ENCODE assay signal across 18 cellular contexts in the genomic region with DNA sequence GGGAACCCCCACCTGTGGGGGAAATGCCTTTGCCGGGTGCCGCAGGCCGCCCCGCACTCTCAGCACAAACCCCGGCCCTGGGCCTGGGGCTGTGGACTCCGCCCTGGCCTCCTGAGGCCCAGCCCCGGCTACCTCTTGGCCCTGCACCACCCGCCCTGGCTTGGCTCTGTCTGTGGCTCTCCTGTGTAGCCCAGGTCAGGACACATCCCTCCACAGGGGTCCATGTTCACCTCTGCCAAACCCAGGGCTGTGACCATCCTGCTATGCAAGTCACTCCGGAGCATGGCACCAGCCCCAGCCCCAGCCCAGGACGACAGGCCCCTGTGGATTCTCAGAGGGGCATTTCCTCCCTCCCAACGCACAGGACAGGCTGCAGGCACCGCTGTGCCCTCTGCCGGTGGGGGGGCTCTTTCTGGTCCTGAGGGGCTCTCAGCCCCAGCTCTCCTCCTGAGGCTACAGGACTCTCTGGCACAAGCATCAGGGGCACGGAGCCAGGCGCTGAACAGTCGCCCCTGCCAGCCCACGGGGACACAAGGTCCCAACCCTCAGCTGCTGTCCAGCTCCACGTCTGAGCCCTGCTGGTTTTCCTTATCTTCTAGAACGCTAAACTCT. TPM values are rescaled to one million over a fixed set of nuclear protein-coding genes. Genes with fewer than 3 reads are reported as not detected.
DNase-seq lines count a peak whose midpoint lies in the region; ATAC-seq and TF ChIP-seq lines count a peak whose summit lies in the region.
"Had no signal": no experiment of that assay in that cellular context is flagged by ENCODE, and none has a peak within 500 bp of the region (broad histone marks: within the 10 kb centered on the region; RNA-seq: fewer than 3 reads in every experiment).

No MANE protein-coding gene starts in this region.

- H3K4me3 ChIP-seq in RWPE2 (ENCODE audit: severe bottlenecking) = no peak overlapping the region
- H3K4me3 ChIP-seq in testis = no peak overlapping the region
- H3K4me3 ChIP-seq: MG63 had no signal

- peak overlapping the region; percentile 53 for H3K4me3 Mint-ChIP-seq in glutamatergic neuron (ENCODE audit: unreplicated experiment)
- H3K4me3 Mint-ChIP-seq in mesothelial cell of epicardium = no peak overlapping the region
- H3K4me3 Mint-ChIP-seq: activated naive CD8-positive, alpha-beta T cell treated with anti-CD3 and anti-CD28 coated beads, Interleukin-2, amount 50 U/mL, for 24 hours; T-cell had no signal

- H3K36me3 Mint-ChIP-seq in glutamatergic neuron (ENCODE audit: unreplicated experiment) (no peaks in the 10 kb centered on the region), mesothelial cell of epicardium (no peaks in the 10 kb centered on the region)

- H3K27ac Mint-ChIP-seq in glutamatergic neuron (ENCODE audit: unreplicated experiment) (peak overlapping the region; percentile 9), mesothelial cell of epicardium (peak overlapping the region; percentile 22)
- H3K27ac Mint-ChIP-seq: activated naive CD8-positive, alpha-beta T cell treated with anti-CD3 and anti-CD28 coated beads, Interleukin-2, amount 50 U/mL, for 24 hours; T-cell had no signal

- H3K4me1 ChIP-seq in RWPE2 (ENCODE audit: insufficient read depth, poor library complexity, severe bottlenecking) (no peaks in the 10 kb centered on the region), testis (peaks cover 63% of the 10 kb centered on the region)
- H3K4me1 ChIP-seq: parathyroid adenoma had no signal

- DNase-seq in RWPE2 (ENCODE audit: low spot score) (peak; percentile 84), glutamatergic neuron (no peak), mesothelial cell of epicardium (ENCODE audit: low spot score in 2 of 2, unreplicated experiment in 2 of 2) (no peak), testis (peak; percentile 85), middle frontal gyrus (ENCODE audit: extremely low spot score, low spot score) (no peak)
- no peak for DNase-seq in activated CD4-positive, alpha-beta T cell treated with anti-CD3 and anti-CD28 coated beads for 48 hours
- DNase-seq: activated CD8-positive, alpha-beta memory T cell treated with anti-CD3 and anti-CD28 coated beads for 24 hours; activated naive CD8-positive, alpha-beta T cell treated with anti-CD3 and anti-CD28 coated beads, Interleukin-2, amount 50 U/mL, for 24 hours; DMS53; MG63; NCI-H187; NCI-H446 treated with DMSO at 0.1 percent for 48 hours; NK-92 treated with Interleukin-12 subunit alpha and Interleukin-12 subunit beta, amount 100 ng/mL, for 24 hours; RPMI8226; spleen; T-cell had no signal

- H3K9me3 ChIP-seq in RWPE2 (ENCODE audit: severe bottlenecking) (no peaks in the 10 kb centered on the region), testis (no peaks in the 10 kb centered on the region)
- H3K9me3 ChIP-seq: MG63, spleen had no signal

- H3K27ac ChIP-seq in RWPE2 (ENCODE audit: poor library complexity, severe bottlenecking) (no peak overlapping the region), testis (peak overlapping the region; percentile 21 to 72)
- H3K27ac ChIP-seq: parathyroid adenoma had no signal

- H3K27me3 Mint-ChIP-seq in glutamatergic neuron (ENCODE audit: unreplicated experiment) = peaks cover 5% of the 10 kb centered on the region
- no peaks in the 10 kb centered on the region for H3K27me3 Mint-ChIP-seq in mesothelial cell of epicardium (ENCODE audit: low read depth)
- H3K27me3 Mint-ChIP-seq: activated naive CD8-positive, alpha-beta T cell treated with anti-CD3 and anti-CD28 coated beads, Interleukin-2, amount 50 U/mL, for 24 hours; T-cell had no signal

- H3K9me3 Mint-ChIP-seq in glutamatergic neuron (ENCODE audit: unreplicated experiment) (peaks cover 10% of the 10 kb centered on the region), mesothelial cell of epicardium (no peaks in the 10 kb centered on the region)
- H3K9me3 Mint-ChIP-seq: activated naive CD8-positive, alpha-beta T cell treated with anti-CD3 and anti-CD28 coated beads, Interleukin-2, amount 50 U/mL, for 24 hours; T-cell had no signal

- TF ChIP-seq POLR2A in testis (IDR thresholded peaks at IDR 0.05) = no peak

- H3K36me3 ChIP-seq in RWPE2 (ENCODE audit: low read depth) (no peaks in the 10 kb centered on the region), testis (ENCODE audit: low read depth, missing control alignments) (no peaks in the 10 kb centered on the region)
- H3K36me3 ChIP-seq: MG63, spleen had no signal

- ATAC-seq in RWPE2 (ENCODE audit: low read depth) (no peak), GM18517 (IDR thresholded peaks at IDR 0.05; ENCODE audit: unreplicated experiment) (no peak)
- ATAC-seq: activated naive CD8-positive, alpha-beta T cell treated with anti-CD3 and anti-CD28 coated beads, Interleukin-2, amount 50 U/mL, for 24 hours; T-cell had no signal

- intact Hi-C loops in testis (cut with DNase I; ENCODE audit: low total_unique reads) = loop anchor here (5.0 kb wide), 1 partner anchor 102 kb away; a partner anchor contains a TSS

- WGBS in testis, 2 donors = 36 to 47% methylated on average over 10 to 19 of the region's 19 CpGs

- H3K4me1 Mint-ChIP-seq in glutamatergic neuron (ENCODE audit: low read depth, unreplicated experiment) (peaks cover 38% of the 10 kb centered on the region), mesothelial cell of epicardium (peaks cover 19% of the 10 kb centered on the region)

- H3K27me3 ChIP-seq in RWPE2 (ENCODE audit: insufficient read depth, poor library complexity, severe bottlenecking) (no peaks in the 10 kb centered on the region), testis (no peaks in the 10 kb centered on the region)
- H3K27me3 ChIP-seq: MG63, spleen had no signal

- TF ChIP-seq CTCF in RWPE2 (IDR thresholded peaks at IDR 0.05; ENCODE audit: poor library complexity, severe bottlenecking) (no peak), glutamatergic neuron (IDR thresholded peaks at IDR 0.05; ENCODE audit: partially characterized antibody, unreplicated experiment) (no peak), mesothelial cell of epicardium (IDR thresholded peaks at IDR 0.05; ENCODE audit: unreplicated experiment) (no peak), testis (IDR thresholded peaks at IDR 0.05) (no peak)

RNA-seq across cellular contexts. Expression of a gene that starts 45.7 kb away (rescaled TPM):
- total RNA-seq in glutamatergic neuron (ENCODE audit: unreplicated experiment) = 20.0 TPM
- 27.5 to 28.8 TPM (median 28.1 TPM) in 3 replicates for total RNA-seq in mesothelial cell of epicardium
- total RNA-seq in testis = 100 to 1,000 TPM; 107 to 111 TPM
- 30.7 TPM for polyA plus RNA-seq in testis (ENCODE audit: insufficient read depth, low read depth, low replicate concordance)

Comparison
In these comparisons a context has a peak if more than half of its experiments do, and no peak if none do; other contexts are left out.
1. DNase-seq: peak in RWPE2 (single experiment) and testis (single experiment); none in glutamatergic neuron (single experiment), mesothelial cell of epicardium (0 of 2), activated CD4-positive, alpha-beta T cell treated with anti-CD3 and anti-CD28 coated beads for 48 hours (single experiment) and middle frontal gyrus (single experiment).